In genomic region chr4:155799106-155799793, GRCh38 we compare ENCODE assay signal across 1 cellular context.
A peak's percentile ranks its signal among the peaks of the same experiment; 100 is the strongest.
TF ChIP-seq lines count a peak whose summit lies in the region.

No MANE protein-coding gene starts in this region.

TF ChIP-seq in HepG2, 621 proteins besides CTCF, POLR2A, EP300 and RAD21:
- no peak for TF ChIP-seq TBP (CRISPR knock-in tag; IDR thresholded peaks at IDR 0.05)
- no peak for TF ChIP-seq SRSF4 (IDR thresholded peaks at IDR 0.05; ENCODE audit: low read depth, low read length, poor library complexity, severe bottlenecking)
- TF ChIP-seq MAFF (IDR thresholded peaks at IDR 0.05; ENCODE audit: low read depth, low read length), result peak; percentile 74
- peak; percentile 67 to 75; a peak in 3 of 4 replicates for TF ChIP-seq MAFK (conservative IDR thresholded peaks at IDR 0.05 in 1 of 2, IDR thresholded peaks at IDR 0.05 in 1 of 2; ENCODE audit: low read length in 2 of 2)
- no peak for TF ChIP-seq TAF15 (IDR thresholded peaks at IDR 0.05; ENCODE audit: low read depth, low read length, poor library complexity, severe bottlenecking)
- no peak for TF ChIP-seq ZNF790 (CRISPR knock-in tag; IDR thresholded peaks at IDR 0.05; ENCODE audit: borderline replicate concordance)
